ENCODE assay signal across 18 cellular contexts in the genomic region with DNA sequence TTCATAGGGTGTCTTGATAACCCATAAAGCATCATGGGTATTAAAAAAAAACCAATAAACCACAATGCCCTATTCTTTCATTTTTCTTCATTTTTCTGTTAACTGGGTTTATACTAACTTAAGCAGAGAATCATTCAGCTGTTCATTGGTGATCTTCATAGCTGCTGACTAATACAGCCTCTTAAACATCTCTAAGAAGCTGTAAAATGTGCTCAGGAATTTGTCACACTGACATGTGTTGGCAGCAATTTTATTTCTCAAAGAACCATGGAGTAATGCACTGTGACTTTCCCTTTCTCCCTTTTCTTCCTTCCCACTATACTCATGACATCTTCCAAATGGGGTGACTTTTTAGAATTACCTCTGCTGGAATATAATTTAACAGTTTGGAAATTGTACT.
"Had no signal": no experiment of that assay in that cellular context is flagged by ENCODE, and none has a peak within 500 bp of the region (broad histone marks: within the 10 kb centered on the region; RNA-seq: fewer than 3 reads in every experiment).

No MANE protein-coding gene starts in this region.

- H3K4me1 Mint-ChIP-seq: activated B cell treated with CpG ODN at 0.5 μM for 24 hours; activated CD4-positive, alpha-beta memory T cell treated with anti-CD3 and anti-CD28 coated beads, Interleukin-2, amount 10 ng/mL, durations not matched to agents 7 days and 5 days; activated CD8-positive, alpha-beta memory T cell treated with anti-CD3 and anti-CD28 coated beads, Interleukin-2, amount 10 ng/mL, durations not matched to agents 7 days and 5 days; activated naive CD8-positive, alpha-beta T cell treated with anti-CD3 and anti-CD28 coated beads for 36 hours; central memory CD8-positive, alpha-beta T cell; T-cell had no signal

- H3K27ac ChIP-seq: brain microvascular endothelial cell, colonic mucosa, heart right ventricle, thyroid gland had no signal

- H3K36me3 ChIP-seq: brain microvascular endothelial cell, colonic mucosa, heart right ventricle, thyroid gland had no signal

- H3K27me3 Mint-ChIP-seq: activated B cell treated with CpG ODN at 0.5 μM for 24 hours; central memory CD8-positive, alpha-beta T cell; T-cell had no signal

- H3K36me3 Mint-ChIP-seq: activated CD8-positive, alpha-beta memory T cell treated with anti-CD3 and anti-CD28 coated beads, Interleukin-2, amount 10 ng/mL, durations not matched to agents 7 days and 5 days; activated naive CD8-positive, alpha-beta T cell treated with anti-CD3 and anti-CD28 coated beads for 36 hours; T-cell had no signal

- DNase-seq: activated B cell treated with CpG ODN at 0.5 μM for 24 hours; activated CD4-positive, alpha-beta memory T cell treated with anti-CD3 and anti-CD28 coated beads, Interleukin-2, amount 10 ng/mL, durations not matched to agents 7 days and 5 days; activated CD4-positive, alpha-beta T cell treated with anti-CD3 and anti-CD28 coated beads for 48 hours; activated CD8-positive, alpha-beta memory T cell treated with anti-CD3 and anti-CD28 coated beads, Interleukin-2, amount 10 ng/mL, durations not matched to agents 7 days and 5 days; activated naive CD8-positive, alpha-beta T cell treated with anti-CD3 and anti-CD28 coated beads for 36 hours; amniotic stem cell; brain microvascular endothelial cell; colonic mucosa; heart right ventricle; kidney glomerular epithelial cell; posterior cingulate gyrus; retina; stimulated activated CD4-positive, alpha-beta T cell treated with anti-CD3 and anti-CD28 coated beads, Interleukin-2, amount 100 ng/mL, for 24 hours; stimulated activated naive CD4-positive, alpha-beta T cell treated with Interleukin-2 at 50 U/mL for 16 hours; T-cell; thyroid gland had no signal

- H3K4me3 Mint-ChIP-seq: activated B cell treated with CpG ODN at 0.5 μM for 24 hours; activated CD4-positive, alpha-beta memory T cell treated with anti-CD3 and anti-CD28 coated beads, Interleukin-2, amount 10 ng/mL, durations not matched to agents 7 days and 5 days; activated CD8-positive, alpha-beta memory T cell treated with anti-CD3 and anti-CD28 coated beads, Interleukin-2, amount 10 ng/mL, durations not matched to agents 7 days and 5 days; activated naive CD8-positive, alpha-beta T cell treated with anti-CD3 and anti-CD28 coated beads for 36 hours; central memory CD8-positive, alpha-beta T cell; nephron; T-cell had no signal

- H3K9me3 ChIP-seq: colonic mucosa, heart right ventricle, thyroid gland had no signal

- H3K27me3 ChIP-seq: brain microvascular endothelial cell, colonic mucosa, heart right ventricle, thyroid gland had no signal

- H3K9me3 Mint-ChIP-seq: activated B cell treated with CpG ODN at 0.5 μM for 24 hours; activated CD4-positive, alpha-beta memory T cell treated with anti-CD3 and anti-CD28 coated beads, Interleukin-2, amount 10 ng/mL, durations not matched to agents 7 days and 5 days had no signal

- H3K4me3 ChIP-seq: colonic mucosa, heart right ventricle, thyroid gland had no signal

- ATAC-seq: activated CD8-positive, alpha-beta memory T cell treated with anti-CD3 and anti-CD28 coated beads, Interleukin-2, amount 10 ng/mL, durations not matched to agents 7 days and 5 days; heart right ventricle; T-cell had no signal

- H3K4me1 ChIP-seq: colonic mucosa, heart right ventricle, thyroid gland had no signal

- H3K27ac Mint-ChIP-seq: activated B cell treated with CpG ODN at 0.5 μM for 24 hours; activated CD4-positive, alpha-beta memory T cell treated with anti-CD3 and anti-CD28 coated beads, Interleukin-2, amount 10 ng/mL, durations not matched to agents 7 days and 5 days; activated CD8-positive, alpha-beta memory T cell treated with anti-CD3 and anti-CD28 coated beads, Interleukin-2, amount 10 ng/mL, durations not matched to agents 7 days and 5 days; activated naive CD8-positive, alpha-beta T cell treated with anti-CD3 and anti-CD28 coated beads for 36 hours; nephron; T-cell had no signal
